In genomic region chr13:90272356-90272755, GRCh38 we compare ENCODE assay signal across 22 cellular contexts.
DNase-seq lines count a peak whose midpoint lies in the region; ATAC-seq, FAIRE-seq and TF ChIP-seq lines count a peak whose summit lies in the region.
"Had no signal": no experiment of that assay in that cellular context is flagged by ENCODE, and none has a peak within 500 bp of the region (broad histone marks: within the 10 kb centered on the region; RNA-seq: fewer than 3 reads in every experiment).

No MANE protein-coding gene starts in this region.

- intact Hi-C loops in MCF 10A (cut with micrococcal nuclease) (no loop called here), breast epithelium (cut with DNase I; ENCODE audit: low total_unique reads) (no loop called here)
- intact Hi-C loops in activated CD4-positive, alpha-beta T cell treated with anti-CD3 and anti-CD28 coated beads for 36 hours (cut with DNase I, micrococcal nuclease), result no loop called here

- no TSS peak for BruUV-seq in MCF 10A (replicated peaks; lab: Mats Ljungman, UMichigan)

- no peaks in the 10 kb centered on the region for H3K27me3 ChIP-seq in breast epithelium
- H3K27me3 ChIP-seq: BE2C, spleen had no signal

- peaks cover 7% of the 10 kb centered on the region for H3K9me3 Mint-ChIP-seq in MCF 10A (ENCODE audit: unreplicated experiment)
- peaks cover 4% of the 10 kb centered on the region for H3K9me3 Mint-ChIP-seq in activated CD4-positive, alpha-beta T cell treated with anti-CD3 and anti-CD28 coated beads for 36 hours (ENCODE audit: low read depth)

- H3K36me3 Mint-ChIP-seq in MCF 10A (ENCODE audit: insufficient read depth, unreplicated experiment), result no peaks in the 10 kb centered on the region
- H3K36me3 Mint-ChIP-seq in activated CD4-positive, alpha-beta T cell treated with anti-CD3 and anti-CD28 coated beads for 36 hours (ENCODE audit: low read depth), result no peaks in the 10 kb centered on the region
- H3K36me3 Mint-ChIP-seq: mesothelial cell of epicardium had no signal

- DNase-seq in MCF 10A (ENCODE audit: unreplicated experiment) (peak; percentile 58), breast epithelium (ENCODE audit: low spot score in 2 of 2) (no peak), astrocyte of the cerebellum (ENCODE audit: low read depth) (peak; percentile 58), fibroblast of mammary gland (ENCODE audit: low read depth) (peak; percentile 46), urothelium cell line (ENCODE audit: low spot score) (peak; percentile 2), NCI-H1092 (lab: John Stamatoyannopoulos, UW) (no peak)
- DNase-seq in activated CD4-positive, alpha-beta T cell treated with anti-CD3 and anti-CD28 coated beads for 36 hours, result no peak
- DNase-seq: activated CD4-positive, CD25-positive, alpha-beta regulatory T cell treated with anti-CD3 and anti-CD28 coated beads, Interleukin-2, amount 50 U/mL, for 72 hours; BE2C; Caco-2; cerebellar nuclear complex; NCI-H1436 treated with DMSO at 0.1 percent for 48 hours; nephron progenitor cell; spleen; T1000 had no signal

- H3K27ac Mint-ChIP-seq in MCF 10A (ENCODE audit: low read depth, unreplicated experiment), result no peak overlapping the region
- no peak overlapping the region for H3K27ac Mint-ChIP-seq in activated CD4-positive, alpha-beta T cell treated with anti-CD3 and anti-CD28 coated beads for 36 hours
- H3K27ac Mint-ChIP-seq: activated T-helper 17 cell treated with anti-CD3 and anti-CD28 coated beads, Interleukin-2, amount 50 U/mL, for 72 hours; mesothelial cell of epicardium; nephron progenitor cell had no signal

- H3K27me3 Mint-ChIP-seq in MCF 10A (ENCODE audit: insufficient read depth, unreplicated experiment), result no peaks in the 10 kb centered on the region
- no peaks in the 10 kb centered on the region for H3K27me3 Mint-ChIP-seq in activated CD4-positive, alpha-beta T cell treated with anti-CD3 and anti-CD28 coated beads for 36 hours
- H3K27me3 Mint-ChIP-seq: activated T-helper 17 cell treated with anti-CD3 and anti-CD28 coated beads, Interleukin-2, amount 50 U/mL, for 72 hours had no signal

- ATAC-seq in activated CD4-positive, alpha-beta T cell treated with anti-CD3 and anti-CD28 coated beads for 36 hours, result no peak
- ATAC-seq in HG02571 (IDR thresholded peaks at IDR 0.05; ENCODE audit: unreplicated experiment), result no peak
- ATAC-seq: activated T-helper 17 cell treated with anti-CD3 and anti-CD28 coated beads, Interleukin-2, amount 50 U/mL, for 72 hours; Panc1 had no signal

- no peaks in the 10 kb centered on the region for H3K4me1 Mint-ChIP-seq in MCF 10A (ENCODE audit: insufficient read depth, unreplicated experiment)
- H3K4me1 Mint-ChIP-seq in activated CD4-positive, alpha-beta T cell treated with anti-CD3 and anti-CD28 coated beads for 36 hours, result no peaks in the 10 kb centered on the region
- H3K4me1 Mint-ChIP-seq: activated T-helper 17 cell treated with anti-CD3 and anti-CD28 coated beads, Interleukin-2, amount 50 U/mL, for 72 hours; mesothelial cell of epicardium; nephron progenitor cell had no signal

- no peak for TF ChIP-seq CTCF in MCF 10A (IDR thresholded peaks at IDR 0.05; ENCODE audit: unreplicated experiment)
- TF ChIP-seq CTCF in breast epithelium (IDR thresholded peaks at IDR 0.05), result no peak
- no peak for TF ChIP-seq CTCF in astrocyte of the cerebellum (IDR thresholded peaks at IDR 0.05; ENCODE audit: low read depth, low read length, missing control alignments)
- TF ChIP-seq CTCF in fibroblast of mammary gland (conservative IDR thresholded peaks at IDR 0.05; ENCODE audit: control insufficient read depth, insufficient read depth, low read depth, low read length), result no peak

- H3K4me3 Mint-ChIP-seq in MCF 10A (ENCODE audit: unreplicated experiment), result no peak overlapping the region
- no peak overlapping the region for H3K4me3 Mint-ChIP-seq in activated CD4-positive, alpha-beta T cell treated with anti-CD3 and anti-CD28 coated beads for 36 hours
- H3K4me3 Mint-ChIP-seq: activated T-helper 17 cell treated with anti-CD3 and anti-CD28 coated beads, Interleukin-2, amount 50 U/mL, for 72 hours; mesothelial cell of epicardium; nephron progenitor cell had no signal

- POLR2A ChIA-PET in MCF 10A (lab: Yijun Ruan, JAX), result no interaction called here
- POLR2A ChIA-PET in activated CD4-positive, alpha-beta T cell treated with anti-CD3 and anti-CD28 coated beads for 36 hours (lab: Charles Lee), result no interaction called here

- no peaks in the 10 kb centered on the region for H3K4me1 ChIP-seq in breast epithelium
- H3K4me1 ChIP-seq: BE2C, Caco-2, prostate gland, spleen had no signal

- FAIRE-seq in urothelium cell line (lab: Jason Lieb, UNC), result no peak
- FAIRE-seq: frontal cortex had no signal

- no peaks in the 10 kb centered on the region for H3K9me3 ChIP-seq in breast epithelium
- H3K9me3 ChIP-seq: BE2C, Caco-2, prostate gland had no signal

- in situ Hi-C loops in astrocyte of the cerebellum (cut with HindIII; ENCODE audit: low sequenced_read_pairs), result no loop called here

- no peak overlapping the region for H3K27ac ChIP-seq in breast epithelium
- H3K27ac ChIP-seq: 22Rv1, prostate gland, spleen had no signal

- no peaks in the 10 kb centered on the region for H3K36me3 ChIP-seq in breast epithelium
- H3K36me3 ChIP-seq: BE2C, prostate gland, spleen had no signal

- CTCF ChIA-PET in MCF 10A (lab: Yijun Ruan, JAX), result interaction anchor here (1.2 kb wide), 1 partner anchor 164 kb away, joined by 3 read pairs; no protein-coding TSS in a partner anchor
- CTCF ChIA-PET in activated CD4-positive, alpha-beta T cell treated with anti-CD3 and anti-CD28 coated beads for 36 hours (lab: Charles Lee), result interaction anchor here (0.7 kb wide), 1 partner anchor 8 kb away, joined by 4 read pairs; no protein-coding TSS in a partner anchor

- H3K4me3 ChIP-seq in breast epithelium, result no peak overlapping the region
- H3K4me3 ChIP-seq in astrocyte of the cerebellum (ENCODE audit: low read depth, low read length), result no peak overlapping the region
- H3K4me3 ChIP-seq in fibroblast of mammary gland (ENCODE audit: control insufficient read depth, low read depth, low read length), result no peak overlapping the region
- H3K4me3 ChIP-seq: prostate gland, spleen had no signal

- no peak for TF ChIP-seq POLR2A in breast epithelium (IDR thresholded peaks at IDR 0.05)

Comparison
In these comparisons a context has a peak if more than half of its experiments do, and no peak if none do; other contexts are left out.
1. DNase-seq: peak in MCF 10A (single experiment), astrocyte of the cerebellum (single experiment), fibroblast of mammary gland (single experiment) and urothelium cell line (single experiment); none in breast epithelium (0 of 2), activated CD4-positive, alpha-beta T cell treated with anti-CD3 and anti-CD28 coated beads for 36 hours (single experiment) and NCI-H1092 (single experiment).